In genomic region chrX:150536455-150537116, GRCh38 we compare ENCODE assay signal across 13 cellular contexts. TPM values are rescaled to one million over a fixed set of nuclear protein-coding genes. Genes with fewer than 3 reads are reported as not detected.
A peak's percentile ranks its signal among the peaks of the same experiment; 100 is the strongest.
DNase-seq lines count a peak whose midpoint lies in the region; TF ChIP-seq lines count a peak whose summit lies in the region.
"Had no signal": no experiment of that assay in that cellular context is flagged by ENCODE, and none has a peak within 500 bp of the region (broad histone marks: within the 10 kb centered on the region; RNA-seq: fewer than 3 reads in every experiment).

No MANE protein-coding gene starts in this region.

- no peaks in the 10 kb centered on the region for H3K4me1 Mint-ChIP-seq in progenitor cell of endocrine pancreas (ENCODE audit: low read depth)

- no peak overlapping the region for H3K4me3 ChIP-seq in choroid plexus epithelial cell (ENCODE audit: low read depth, low read length)
- H3K4me3 ChIP-seq: thoracic aorta had no signal

- no peak overlapping the region for H3K4me3 Mint-ChIP-seq in progenitor cell of endocrine pancreas (ENCODE audit: low read depth)
- H3K4me3 Mint-ChIP-seq: activated T-cell treated with anti-CD3 and anti-CD28 coated beads, Interleukin-2, amount 50 U/mL, for 24 hours had no signal

- DNase-seq in DMS53 (lab: John Stamatoyannopoulos, UW) (peak; percentile 47), DMS53 treated with DMSO at 0.1 percent for 48 hours (lab: John Stamatoyannopoulos, UW; ENCODE audit: unreplicated experiment) (no peak), NAMALWA (ENCODE audit: low spot score) (peak; percentile 9), choroid plexus epithelial cell (ENCODE audit: low read depth) (no peak), progenitor cell of endocrine pancreas (ENCODE audit: low spot score, unreplicated experiment) (no peak), cardiac septum (ENCODE audit: low spot score) (no peak), OCI-M2 (lab: John Stamatoyannopoulos, UW; ENCODE audit: unreplicated experiment) (no peak), HK-2 (ENCODE audit: unreplicated experiment) (no peak)
- DNase-seq: activated T-cell treated with anti-CD3 and anti-CD28 coated beads, Interleukin-2, amount 50 U/mL, for 24 hours; mesenchymal stem cell; NCI-H2171 treated with DMSO at 0.1 percent for 48 hours; nucleus accumbens had no signal

- TF ChIP-seq CTCF in choroid plexus epithelial cell (conservative IDR thresholded peaks at IDR 0.05; ENCODE audit: low read depth, low read length) (peak; percentile 27), progenitor cell of endocrine pancreas (IDR thresholded peaks at IDR 0.05; ENCODE audit: unreplicated experiment) (peak; percentile 28)

- intact Hi-C loops in cardiac septum (cut with DNase I), result no loop called here

- H3K9me3 Mint-ChIP-seq in progenitor cell of endocrine pancreas (ENCODE audit: low read depth), result peaks cover 31% of the 10 kb centered on the region

- H3K36me3 Mint-ChIP-seq in progenitor cell of endocrine pancreas (ENCODE audit: insufficient read depth), result no peaks in the 10 kb centered on the region

- peaks cover 3% of the 10 kb centered on the region for H3K27me3 Mint-ChIP-seq in progenitor cell of endocrine pancreas

- no peak overlapping the region for H3K27ac Mint-ChIP-seq in progenitor cell of endocrine pancreas
- H3K27ac Mint-ChIP-seq: activated T-cell treated with anti-CD3 and anti-CD28 coated beads, Interleukin-2, amount 50 U/mL, for 24 hours had no signal

RNA-seq across cellular contexts. Expression of gene MTM1, which starts 31.8 kb away (rescaled TPM):
- 9.4 and 12.1 TPM in 2 replicates for total RNA-seq in progenitor cell of endocrine pancreas
- 9.5 TPM for total RNA-seq in cardiac septum

Comparison
In these comparisons a context has a peak if more than half of its experiments do, and no peak if none do; other contexts are left out.
1. DNase-seq: peak in DMS53 (single experiment) and NAMALWA (single experiment); none in DMS53 treated with DMSO at 0.1 percent for 48 hours (single experiment), choroid plexus epithelial cell (single experiment), progenitor cell of endocrine pancreas (single experiment), cardiac septum (single experiment), OCI-M2 (single experiment) and HK-2 (single experiment).